Comparison of ENCODE assay signal across 14 cellular contexts in genomic region chr1:98429851-98430496, GRCh38.
DNase-seq lines count a peak whose midpoint lies in the region; ATAC-seq, FAIRE-seq and TF ChIP-seq lines count a peak whose summit lies in the region.
"Had no signal": no experiment of that assay in that cellular context is flagged by ENCODE, and none has a peak within 500 bp of the region (broad histone marks: within the 10 kb centered on the region; RNA-seq: fewer than 3 reads in every experiment).

No MANE protein-coding gene starts in this region.

- H3K9me3 ChIP-seq in right lobe of liver: no peaks in the 10 kb centered on the region
- H3K9me3 ChIP-seq in T-helper 17 cell (ENCODE audit: control insufficient read depth, low read length, poor library complexity, severe bottlenecking): no peaks in the 10 kb centered on the region
- H3K9me3 ChIP-seq: breast epithelium, SJSA1 had no signal

- H3K9me3 Mint-ChIP-seq in activated naive CD8-positive, alpha-beta T cell treated with anti-CD3 and anti-CD28 coated beads, Interleukin-2, amount 50 U/mL, for 24 hours: no peaks in the 10 kb centered on the region

- no peaks in the 10 kb centered on the region for H3K4me1 Mint-ChIP-seq in T-helper 17 cell
- no peaks in the 10 kb centered on the region for H3K4me1 Mint-ChIP-seq in activated naive CD8-positive, alpha-beta T cell treated with anti-CD3 and anti-CD28 coated beads, Interleukin-2, amount 50 U/mL, for 24 hours
- H3K4me1 Mint-ChIP-seq: B cell had no signal

- no peak overlapping the region for H3K4me3 Mint-ChIP-seq in T-helper 17 cell
- no peak overlapping the region for H3K4me3 Mint-ChIP-seq in activated naive CD8-positive, alpha-beta T cell treated with anti-CD3 and anti-CD28 coated beads, Interleukin-2, amount 50 U/mL, for 24 hours
- H3K4me3 Mint-ChIP-seq: B cell had no signal

- no peaks in the 10 kb centered on the region for H3K27me3 Mint-ChIP-seq in T-helper 17 cell
- no peaks in the 10 kb centered on the region for H3K27me3 Mint-ChIP-seq in activated naive CD8-positive, alpha-beta T cell treated with anti-CD3 and anti-CD28 coated beads, Interleukin-2, amount 50 U/mL, for 24 hours
- H3K27me3 Mint-ChIP-seq: B cell had no signal

- no peak for FAIRE-seq in GM12891 (lab: Jason Lieb, UNC)
- FAIRE-seq: endothelial cell of umbilical vein had no signal

- intact Hi-C loops in right lobe of liver (cut with DNase I): no loop called here

- TF ChIP-seq POLR2A in right lobe of liver (IDR thresholded peaks at IDR 0.05): no peak
- no peak for TF ChIP-seq POLR2A in GM12891 (IDR thresholded peaks at IDR 0.05; ENCODE audit: low read depth, low read length)

- 35% methylated on average over 4 of the region's 4 CpGs for WGBS in right lobe of liver (ENCODE audit: insufficient coverage, low coverage, low lambda C conversion rate, missing lambda C conversion rate)

- H3K27ac ChIP-seq in right lobe of liver: no peak overlapping the region
- H3K27ac ChIP-seq: breast epithelium, SJSA1 had no signal

- no peaks in the 10 kb centered on the region for H3K36me3 ChIP-seq in right lobe of liver
- H3K36me3 ChIP-seq: breast epithelium, SJSA1 had no signal

- DNase-seq in Caki2 (ENCODE audit: low read depth) (peak; percentile 30), NCI-H1105 treated with DMSO at 0.1 percent for 48 hours (lab: John Stamatoyannopoulos, UW) (peak; percentile 100), NCI-H69 (lab: John Stamatoyannopoulos, UW) (peak; percentile 96), right lobe of liver (peak; percentile 57 to 80 (median 61)), T-helper 17 cell (no peak), GM12891 (ENCODE audit: insufficient read length, low spot score) (no peak)
- DNase-seq in activated naive CD8-positive, alpha-beta T cell treated with anti-CD3 and anti-CD28 coated beads, Interleukin-2, amount 50 U/mL, for 24 hours: no peak
- DNase-seq: hypothalamus had no signal

- H3K27ac Mint-ChIP-seq in T-helper 17 cell: no peak overlapping the region
- H3K27ac Mint-ChIP-seq in activated naive CD8-positive, alpha-beta T cell treated with anti-CD3 and anti-CD28 coated beads, Interleukin-2, amount 50 U/mL, for 24 hours: no peak overlapping the region
- H3K27ac Mint-ChIP-seq: B cell had no signal

- ATAC-seq in right lobe of liver (peak; percentile 96 to 98 (median 97)), HG02798 (IDR thresholded peaks at IDR 0.05; ENCODE audit: poor library complexity, unreplicated experiment) (no peak), T-helper 17 cell (no peak)
- no peak for ATAC-seq in activated naive CD8-positive, alpha-beta T cell treated with anti-CD3 and anti-CD28 coated beads, Interleukin-2, amount 50 U/mL, for 24 hours
- ATAC-seq: activated CD4-positive, CD25-positive, alpha-beta regulatory T cell treated with anti-CD3 and anti-CD28 coated beads, Interleukin-2, amount 50 U/mL, for 24 hours had no signal

- H3K27me3 ChIP-seq in right lobe of liver: no peaks in the 10 kb centered on the region
- H3K27me3 ChIP-seq: breast epithelium, SJSA1 had no signal

- H3K36me3 Mint-ChIP-seq in T-helper 17 cell (ENCODE audit: low read depth): no peaks in the 10 kb centered on the region
- no peaks in the 10 kb centered on the region for H3K36me3 Mint-ChIP-seq in activated naive CD8-positive, alpha-beta T cell treated with anti-CD3 and anti-CD28 coated beads, Interleukin-2, amount 50 U/mL, for 24 hours (ENCODE audit: low read depth)

- in situ Hi-C loops in Caki2 (cut with HindIII; ENCODE audit: low pct_unique_long_range_greater_than_20kb, low sequenced_read_pairs): no loop called here

- no peak overlapping the region for H3K4me3 ChIP-seq in right lobe of liver
- H3K4me3 ChIP-seq: breast epithelium, SJSA1 had no signal

- H3K4me1 ChIP-seq in right lobe of liver: peaks cover 0 to 16% (median 0%) of the 10 kb centered on the region in 4 donors
- H3K4me1 ChIP-seq: breast epithelium, SJSA1 had no signal

- TF ChIP-seq CTCF in right lobe of liver (IDR thresholded peaks at IDR 0.05): no peak

TF ChIP-seq in GM12891, 5 proteins besides CTCF, POLR2A, EP300 and RAD21:
- TF ChIP-seq TAF1 (IDR thresholded peaks at IDR 0.05; ENCODE audit: low read depth, low read length) (no peak), PAX5 (IDR thresholded peaks at IDR 0.05; ENCODE audit: insufficient read depth, low read length, severe bottlenecking) (no peak), POU2F2 (IDR thresholded peaks at IDR 0.05; ENCODE audit: low read depth, low read length) (no peak), SPI1 (IDR thresholded peaks at IDR 0.05; ENCODE audit: low read depth, low read length) (no peak), POLR2AphosphoS5 (IDR thresholded peaks at IDR 0.05; ENCODE audit: low read depth, low read length) (no peak)

Comparison
In these comparisons a context has a peak if more than half of its experiments do, and no peak if none do; other contexts are left out.
1. DNase-seq: peak in Caki2 (single experiment), NCI-H1105 treated with DMSO at 0.1 percent for 48 hours (single experiment), NCI-H69 (single experiment) and right lobe of liver (3 of 3); none in T-helper 17 cell (0 of 3), activated naive CD8-positive, alpha-beta T cell treated with anti-CD3 and anti-CD28 coated beads, Interleukin-2, amount 50 U/mL, for 24 hours (single experiment) and GM12891 (single experiment).
2. ATAC-seq: peak in right lobe of liver (4 of 4); none in HG02798 (single experiment), T-helper 17 cell (single experiment) and activated naive CD8-positive, alpha-beta T cell treated with anti-CD3 and anti-CD28 coated beads, Interleukin-2, amount 50 U/mL, for 24 hours (single experiment).